1 cellular context compared by ENCODE assay signal in genomic region chr10:89393898-89394297, GRCh38.
A peak's percentile ranks its signal among the peaks of the same experiment; 100 is the strongest.
TF ChIP-seq lines count a peak whose summit lies in the region.

No MANE protein-coding gene starts in this region.

TF ChIP-seq in HepG2, 621 proteins besides CTCF, POLR2A, EP300 and RAD21:
- TF ChIP-seq HMGXB4 (CRISPR knock-in tag; IDR thresholded peaks at IDR 0.05; ENCODE audit: borderline replicate concordance in 1 of 2, low read depth in 1 of 2) (no peak), ZNF572 (CRISPR knock-in tag; IDR thresholded peaks at IDR 0.05) (no peak), ZNF20 (CRISPR knock-in tag; IDR thresholded peaks at IDR 0.05) (no peak), ZNF589 (CRISPR knock-in tag; conservative IDR thresholded peaks at IDR 0.05) (no peak), CEBPG (CRISPR knock-in tag; IDR thresholded peaks at IDR 0.05) (peak; percentile 70), ZNF597 (CRISPR knock-in tag; IDR thresholded peaks at IDR 0.05) (no peak), THAP11 (CRISPR knock-in tag; IDR thresholded peaks at IDR 0.05) (no peak), SOX13 (IDR thresholded peaks at IDR 0.05) (no peak), SOX13 (CRISPR knock-in tag; conservative IDR thresholded peaks at IDR 0.05 in 1 of 2, IDR thresholded peaks at IDR 0.05 in 1 of 2) (peak in 1 of 2 experiments; percentile 32; a peak in 1 of 4 replicates), ATF6 (CRISPR knock-in tag; conservative IDR thresholded peaks at IDR 0.05) (no peak)
